In genomic region chrX:10254746-10255145, GRCh38 we compare ENCODE assay signal across 10 cellular contexts.
DNase-seq lines count a peak whose midpoint lies in the region; ATAC-seq and TF ChIP-seq lines count a peak whose summit lies in the region.
"Had no signal": no experiment of that assay in that cellular context is flagged by ENCODE, and none has a peak within 500 bp of the region (broad histone marks: within the 10 kb centered on the region; RNA-seq: fewer than 3 reads in every experiment).

No MANE protein-coding gene starts in this region.

- no peaks in the 10 kb centered on the region for H3K9me3 ChIP-seq in neural cell (ENCODE audit: low read length)
- no peaks in the 10 kb centered on the region for H3K9me3 ChIP-seq in aorta (ENCODE audit: control insufficient read depth, low read length)
- H3K9me3 ChIP-seq in heart left ventricle = no peaks in the 10 kb centered on the region
- H3K9me3 ChIP-seq: HAP-1, stomach had no signal

- DNase-seq in DMS53 (lab: John Stamatoyannopoulos, UW) = peak; percentile 43
- DNase-seq in M059J (ENCODE audit: low read depth) = peak; percentile 45
- DNase-seq in choroid plexus epithelial cell (ENCODE audit: low read depth) = peak; percentile 18
- no peak for DNase-seq in aorta
- DNase-seq in heart left ventricle = no peak
- DNase-seq: activated CD4-positive, alpha-beta memory T cell treated with anti-CD3 and anti-CD28 coated beads for 36 hours; stomach had no signal

- peak; percentile 8 for TF ChIP-seq CTCF in choroid plexus epithelial cell (conservative IDR thresholded peaks at IDR 0.05; ENCODE audit: low read depth, low read length)
- TF ChIP-seq CTCF in neural cell (IDR thresholded peaks at IDR 0.05; ENCODE audit: poor library complexity, severe bottlenecking) = peak; percentile 31
- TF ChIP-seq CTCF in heart left ventricle (IDR thresholded peaks at IDR 0.05) = peak in 3 of 12 donors; percentile 10 to 17 (median 10)

- H3K4me3 ChIP-seq in choroid plexus epithelial cell (ENCODE audit: low read depth, low read length) (no peak overlapping the region), neural cell (ENCODE audit: low read length) (no peak overlapping the region), aorta (ENCODE audit: low read length in 2 of 2) (no peak overlapping the region), heart left ventricle (no peak overlapping the region)
- H3K4me3 ChIP-seq: HAP-1, stomach had no signal

- H3K36me3 ChIP-seq in neural cell (ENCODE audit: insufficient read depth, low read length) = no peaks in the 10 kb centered on the region
- no peaks in the 10 kb centered on the region for H3K36me3 ChIP-seq in aorta (ENCODE audit: control insufficient read depth in 1 of 2, insufficient read depth in 2 of 2, low read length in 1 of 2)
- no peaks in the 10 kb centered on the region for H3K36me3 ChIP-seq in heart left ventricle
- H3K36me3 ChIP-seq: HAP-1, stomach had no signal

- no peak overlapping the region for H3K27ac ChIP-seq in neural cell (ENCODE audit: low read length)
- H3K27ac ChIP-seq in aorta (ENCODE audit: low read depth in 1 of 2, low read length in 2 of 2) = no peak overlapping the region
- no peak overlapping the region for H3K27ac ChIP-seq in heart left ventricle
- H3K27ac ChIP-seq: stomach had no signal

- no peaks in the 10 kb centered on the region for H3K9me2 ChIP-seq in neural cell (ENCODE audit: insufficient read depth, low read length)

- TF ChIP-seq POLR2A in heart left ventricle (IDR thresholded peaks at IDR 0.05) = no peak

- H3K4me2 ChIP-seq in neural cell (ENCODE audit: low read length) = no peak overlapping the region

- 80 to 93% methylated on average over 2 of the region's 2 CpGs for WGBS in aorta, 2 donors
- WGBS in heart left ventricle, 4 donors = 68 to 92% (median 85%) methylated on average over 2 of the region's 2 CpGs

- no peak overlapping the region for H2AFZ ChIP-seq in neural cell (ENCODE audit: low read depth, low read length)

- no peak overlapping the region for H3K9ac ChIP-seq in neural cell (ENCODE audit: low read length)

- no peaks in the 10 kb centered on the region for H3K79me2 ChIP-seq in neural cell (replicated peaks; ENCODE audit: insufficient read depth, low read length)

- TF ChIP-seq EP300 in neural cell (conservative IDR thresholded peaks at IDR 0.05; ENCODE audit: poor library complexity, severe bottlenecking) = no peak

- ATAC-seq in aorta (ENCODE audit: low FRiP score) (no peak), heart left ventricle (no peak), HG02870 (IDR thresholded peaks at IDR 0.05; ENCODE audit: unreplicated experiment) (no peak)

- H3K4me1 ChIP-seq in aorta (ENCODE audit: control insufficient read depth in 1 of 2, insufficient read depth in 2 of 2, low read length in 2 of 2) (no peaks in the 10 kb centered on the region), heart left ventricle (no peaks in the 10 kb centered on the region)
- H3K4me1 ChIP-seq: HAP-1, stomach had no signal

- H3K27me3 ChIP-seq in neural cell (ENCODE audit: insufficient read depth, low read depth, low read length) = no peaks in the 10 kb centered on the region
- H3K27me3 ChIP-seq in aorta (ENCODE audit: control insufficient read depth in 1 of 2, insufficient read depth in 2 of 2, low read length in 1 of 2) = no peaks in the 10 kb centered on the region
- H3K27me3 ChIP-seq in heart left ventricle = no peaks in the 10 kb centered on the region
- H3K27me3 ChIP-seq: stomach had no signal

- intact Hi-C loops in aorta (cut with DNase I) (no loop called here), heart left ventricle (cut with DNase I) (no loop called here)

- peak; percentile 55 for TF ChIP-seq RAD21 in neural cell (conservative IDR thresholded peaks at IDR 0.05)

- no peaks in the 10 kb centered on the region for H3F3A ChIP-seq in neural cell (ENCODE audit: insufficient read depth, low read length, poor library complexity, severe bottlenecking)

- H4K20me1 ChIP-seq in neural cell (ENCODE audit: insufficient read depth) = no peaks in the 10 kb centered on the region

TF ChIP-seq in neural cell, 6 proteins besides CTCF, POLR2A, EP300 and RAD21:
- TF ChIP-seq MXI1 (conservative IDR thresholded peaks at IDR 0.05; ENCODE audit: poor library complexity, severe bottlenecking) (no peak), TAF1 (IDR thresholded peaks at IDR 0.05; ENCODE audit: low read depth) (no peak), EZH2 (IDR thresholded peaks at IDR 0.05; ENCODE audit: borderline replicate concordance, insufficient read depth, low read length, poor library complexity, severe bottlenecking) (no peak), POLR2AphosphoS5 (IDR thresholded peaks at IDR 0.05) (no peak), REST (IDR thresholded peaks at IDR 0.05; ENCODE audit: borderline replicate concordance) (no peak), SMC3 (conservative IDR thresholded peaks at IDR 0.05; ENCODE audit: poor library complexity) (peak; percentile 42)

Comparison
In these comparisons a context has a peak if more than half of its experiments do, and no peak if none do; other contexts are left out.
1. DNase-seq: peak in DMS53 (single experiment), M059J (single experiment) and choroid plexus epithelial cell (single experiment); none in aorta (0 of 2) and heart left ventricle (0 of 5).